20 cellular contexts compared by ENCODE assay signal in the genomic region with DNA sequence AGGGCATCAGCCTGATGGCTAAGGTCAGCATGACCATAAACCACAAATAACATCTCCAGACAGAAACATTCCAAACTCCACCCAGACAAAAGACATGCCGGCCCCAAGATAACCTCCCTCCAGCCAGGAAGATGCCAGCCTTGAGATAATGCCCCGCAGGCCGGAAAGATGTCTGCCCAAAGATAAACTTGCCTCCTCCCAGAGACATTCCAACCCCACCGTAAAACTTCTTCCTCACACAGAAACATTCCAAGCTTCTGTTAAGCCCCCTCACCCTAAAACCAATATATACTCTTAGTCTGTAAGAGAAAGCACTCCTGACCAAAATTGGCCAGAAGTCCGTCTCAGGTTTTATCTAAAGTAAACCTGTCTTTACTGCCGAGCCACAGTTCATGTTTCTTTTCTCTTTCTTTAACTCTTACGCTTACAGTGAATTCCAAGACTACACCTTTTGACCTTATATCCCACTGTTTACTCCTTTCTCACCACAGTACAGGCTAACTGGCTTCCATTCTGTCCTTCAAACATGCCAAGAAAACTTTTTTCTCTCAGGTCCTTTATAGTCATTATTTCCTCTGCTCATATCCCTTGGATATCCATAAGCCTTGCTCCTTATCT.
"Had no signal": no experiment of that assay in that cellular context is flagged by ENCODE, and none has a peak within 500 bp of the region (broad histone marks: within the 10 kb centered on the region; RNA-seq: fewer than 3 reads in every experiment).

No MANE protein-coding gene starts in this region.

- DNase-seq: activated CD4-positive, alpha-beta T cell treated with anti-CD3 and anti-CD28 coated beads, Interleukin-2, amount 50 U/mL, for 1 hour; activated CD8-positive, alpha-beta memory T cell treated with anti-CD3 and anti-CD28 coated beads, Interleukin-2, amount 50 U/mL, for 4 hours; activated naive CD4-positive, alpha-beta T cell treated with anti-CD3 and anti-CD28 coated beads, Interleukin-2, amount 50 U/mL, for 16 hours; activated T-cell treated with anti-CD3 and anti-CD28 coated beads, Interleukin-2, amount 50 U/mL, for 4 hours; cerebellar nuclear complex; cortex of kidney; heart right ventricle; left cardiac atrium; nucleus accumbens; stimulated activated CD4-positive, alpha-beta T cell treated with anti-CD3 and anti-CD28 coated beads, Interleukin-4, amount 100 ng/mL, for 24 hours; stomach; T-helper 1 cell; T-helper 9 cell had no signal

- H3K36me3 ChIP-seq: ascending aorta, gastroesophageal sphincter, heart right ventricle, stomach had no signal

- FAIRE-seq: bronchial epithelial cell had no signal

- H3K4me3 ChIP-seq: ascending aorta, gastroesophageal sphincter, heart right ventricle, stomach had no signal

- H3K27me3 ChIP-seq: ascending aorta, gastroesophageal sphincter, heart right ventricle, stomach had no signal

- H3K4me1 ChIP-seq: ascending aorta, gastroesophageal sphincter, heart right ventricle, stomach had no signal

- H3K9me3 ChIP-seq: ascending aorta, gastroesophageal sphincter had no signal

- H3K27ac ChIP-seq: ascending aorta, gastroesophageal sphincter, heart right ventricle, stomach had no signal

- ATAC-seq: activated CD4-positive, CD25-positive, alpha-beta regulatory T cell treated with anti-CD3 and anti-CD28 coated beads, Interleukin-2, amount 50 U/mL, for 24 hours; activated T-cell treated with anti-CD3 and anti-CD28 coated beads, Interleukin-2, amount 50 U/mL, for 4 hours; gastroesophageal sphincter; heart right ventricle; left cardiac atrium; natural killer cell treated with Interleukin-12 subunit alpha and Interleukin-12 subunit beta and Interleukin-15 and Interleukin-18, amount 100 ng/mL, for 72 hours; sciatic nerve; stimulated activated effector memory CD8-positive, alpha-beta T cell treated with anti-CD3 and anti-CD28 coated beads, Interleukin-12 subunit alpha, Interleukin-12 subunit beta, amount 100 ng/mL, for 72 hours had no signal
